8 cellular contexts compared by ENCODE assay signal in genomic region chr6:26016326-26017275, GRCh38. TPM values are rescaled to one million over a fixed set of nuclear protein-coding genes. Genes with fewer than 3 reads are reported as not detected.
A peak's percentile ranks its signal among the peaks of the same experiment; 100 is the strongest.
DNase-seq lines count a peak whose midpoint lies in the region; ATAC-seq lines count a peak whose summit lies in the region.

No MANE protein-coding gene starts in this region.

- H3K36me3 ChIP-seq in H7 (replicated peaks; ENCODE audit: control insufficient read depth, insufficient read depth, low read length): no peaks in the 10 kb centered on the region

- H3K4me3 ChIP-seq in H7 (ENCODE audit: insufficient read depth, low read depth, low read length) (peak overlapping the region; percentile 80), right cardiac atrium (ENCODE audit: low read length) (peak overlapping the region; percentile 48), skin epidermis (peak overlapping the region; percentile 12 to 40 (median 19))

- H3K27ac ChIP-seq in angular gyrus (ENCODE audit: low read depth, low read length) (peak overlapping the region; percentile 58), right cardiac atrium (ENCODE audit: low read length) (peak overlapping the region; percentile 82), skin epidermis (peak overlapping the region in 19 of 21 experiments; percentile 7 to 84 (median 71))

- H3K27me3 ChIP-seq in H7 (ENCODE audit: control insufficient read depth, insufficient read depth, low read length) (no peaks in the 10 kb centered on the region), right cardiac atrium (ENCODE audit: control insufficient read depth, insufficient read depth) (no peaks in the 10 kb centered on the region)

- intact Hi-C loops in right cardiac atrium (cut with DNase I): no loop called here

- no peaks in the 10 kb centered on the region for H3K9me3 ChIP-seq in right cardiac atrium (ENCODE audit: control insufficient read depth, low read length)

- 27% methylated on average over 33 of the region's 33 CpGs for WGBS in right cardiac atrium

- DNase-seq in H7: no peak
- DNase-seq in right cardiac atrium: peak; percentile 59 to 91 (median 88)
- no peak for DNase-seq in CD1c-positive myeloid dendritic cell (ENCODE audit: extremely low spot score)
- no peak for DNase-seq in SIG-M5 treated with dmso at 0.1 percent for 504 hours (lab: John Stamatoyannopoulos, UW; ENCODE audit: unreplicated experiment)
- no peak for DNase-seq in OCI-M2 (lab: John Stamatoyannopoulos, UW; ENCODE audit: unreplicated experiment)

- H3K4me1 ChIP-seq in right cardiac atrium (ENCODE audit: control insufficient read depth, insufficient read depth, low read length): no peaks in the 10 kb centered on the region

- ATAC-seq in right cardiac atrium (peak; percentile 18 to 65), GM21528 (IDR thresholded peaks at IDR 0.05; ENCODE audit: low FRiP score, unreplicated experiment) (no peak)

RNA-seq across cellular contexts. Expression of gene TRIM38, which starts 54.0 kb away (rescaled TPM):
- total RNA-seq in H7 (2014; rRNA removed; shearing (Covaris generic)): 1.0 and 2.3 TPM in 2 replicates
- total RNA-seq in right cardiac atrium: 1 to 10 TPM; 4.0 to 4.7 (median 4.4) TPM
- 2.7 TPM for polyA plus RNA-seq in right cardiac atrium

Comparison
In these comparisons a context has a peak if more than half of its experiments do, and no peak if none do; other contexts are left out.
1. DNase-seq: peak in right cardiac atrium (3 of 3); none in H7 (single experiment), CD1c-positive myeloid dendritic cell (single experiment), SIG-M5 treated with dmso at 0.1 percent for 504 hours (single experiment) and OCI-M2 (single experiment).
2. H3K4me3 ChIP-seq: peak in every context shown above with its lines; median percentile 80 in H7; 48 in right cardiac atrium; 19 in skin epidermis.
3. Peak in every context shown above with its lines, with median percentiles within 50 percentile points of each other: H3K27ac ChIP-seq.